ENCODE assay signal across 9 cellular contexts in the genomic region with DNA sequence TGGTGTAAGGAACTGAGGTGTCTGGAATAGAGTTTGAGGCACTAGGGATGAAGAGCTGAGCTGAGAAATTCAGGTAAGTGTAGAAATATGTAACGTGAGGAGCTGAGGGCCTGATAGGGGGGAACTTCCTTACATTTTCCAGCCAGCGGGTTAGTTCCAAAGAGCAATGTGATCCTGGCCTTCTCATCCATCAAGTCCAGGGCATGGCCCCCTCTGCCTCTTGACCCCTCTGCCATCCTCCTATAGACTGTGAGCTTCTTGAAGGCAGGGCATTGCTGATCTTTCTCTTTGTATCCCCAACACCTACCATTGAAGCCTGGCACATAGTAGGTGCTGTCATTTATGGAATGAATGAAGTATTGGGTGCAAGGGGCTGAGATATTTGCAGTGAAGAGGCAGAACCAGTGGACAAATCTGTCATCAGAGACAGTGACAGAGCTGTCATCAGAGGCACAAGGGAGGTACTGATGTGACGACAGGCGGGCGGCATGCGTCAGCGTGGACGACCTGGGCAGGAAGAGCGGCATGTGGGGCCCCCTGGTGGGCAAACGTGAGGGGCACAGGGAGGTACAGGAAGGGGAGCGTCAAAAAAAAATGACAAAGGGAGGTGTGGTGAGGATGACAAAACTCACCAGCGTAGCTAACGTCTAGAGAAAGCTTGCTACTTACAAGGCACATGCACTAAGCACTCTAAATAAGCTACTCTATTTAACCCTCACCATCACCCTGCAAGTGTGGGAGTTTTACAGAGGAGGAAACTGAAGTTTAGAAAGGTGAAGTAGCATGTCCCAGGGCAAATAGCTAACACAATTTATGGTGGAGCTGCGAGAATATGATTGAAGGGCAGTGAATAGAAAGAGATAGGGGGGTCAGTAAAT. TPM values are rescaled to one million over a fixed set of nuclear protein-coding genes. Genes with fewer than 3 reads are reported as not detected.
DNase-seq lines count a peak whose midpoint lies in the region; ATAC-seq and TF ChIP-seq lines count a peak whose summit lies in the region.
"Had no signal": no experiment of that assay in that cellular context is flagged by ENCODE, and none has a peak within 500 bp of the region (broad histone marks: within the 10 kb centered on the region; RNA-seq: fewer than 3 reads in every experiment).

No MANE protein-coding gene starts in this region.

- H3K27ac Mint-ChIP-seq in CD14-positive monocyte (peak overlapping the region; percentile 55 to 90 (median 85)), endodermal cell (no peak overlapping the region)

- ATAC-seq in GM19351 (IDR thresholded peaks at IDR 0.05; ENCODE audit: unreplicated experiment) = peak; percentile 91
- ATAC-seq in HG03439 (IDR thresholded peaks at IDR 0.05; ENCODE audit: unreplicated experiment) = peak; percentile 80

- peaks cover 13% of the 10 kb centered on the region for H3K27me3 ChIP-seq in endodermal cell (ENCODE audit: control insufficient read depth, insufficient read depth, low read length, poor library complexity, severe bottlenecking)

- H3K4me1 ChIP-seq in endodermal cell (ENCODE audit: control insufficient read depth, insufficient read depth, low read length) = peaks cover 5% of the 10 kb centered on the region

- no peaks in the 10 kb centered on the region for H3K36me3 ChIP-seq in endodermal cell (ENCODE audit: control insufficient read depth, insufficient read depth, low read length)

- peaks cover 25% of the 10 kb centered on the region for H3K4me1 Mint-ChIP-seq in CD14-positive monocyte
- H3K4me1 Mint-ChIP-seq in endodermal cell = peaks cover 10% of the 10 kb centered on the region

- no peak overlapping the region for H3K27ac ChIP-seq in endodermal cell (ENCODE audit: low read depth, low read length)
- H3K27ac ChIP-seq: SK-N-MC had no signal

- H3K9me3 Mint-ChIP-seq in CD14-positive monocyte (peaks cover 0 to 3% (median 0%) of the 10 kb centered on the region in 7 donors), endodermal cell (no peaks in the 10 kb centered on the region)

- peaks cover 0 to 1% (median 0%) of the 10 kb centered on the region in 3 donors for H3K27me3 Mint-ChIP-seq in CD14-positive monocyte (ENCODE audit: low read depth in 3 of 3)
- H3K27me3 Mint-ChIP-seq in endodermal cell (ENCODE audit: insufficient read depth) = peaks cover 40% of the 10 kb centered on the region

- TF ChIP-seq CTCF in CD14-positive monocyte (IDR thresholded peaks at IDR 0.05) (peak; percentile 86), endodermal cell (conservative IDR thresholded peaks at IDR 0.05) (peak; percentile 97)

- H3K4me3 Mint-ChIP-seq in CD14-positive monocyte (no peak overlapping the region), endodermal cell (no peak overlapping the region)

- WGBS in endodermal cell (ENCODE audit: insufficient coverage in 1 of 2, insufficient read length in 1 of 2), 2 experiments = 29 to 33% methylated on average over 10 to 12 of the region's 14 CpGs

- H3K4me3 ChIP-seq in endodermal cell (ENCODE audit: low read length) = no peak overlapping the region
- H3K4me3 ChIP-seq: SK-N-MC had no signal

- no peak overlapping the region for H3K9ac ChIP-seq in endodermal cell (ENCODE audit: extremely low read depth, low read length, poor library complexity, severe bottlenecking)

- intact Hi-C loops in CD14-positive monocyte (cut with micrococcal nuclease) = loop anchor here (1.0 to 5.0 kb wide), 4 partner anchors 30 to 273 kb away; a partner anchor contains a TSS

- H3K9me3 ChIP-seq in endodermal cell (ENCODE audit: control insufficient read depth, low read length) = no peaks in the 10 kb centered on the region

- DNase-seq in CD14-positive monocyte (ENCODE audit: low spot score) = peak; percentile 96
- peak; percentile 91 to 93 for DNase-seq in NOMO-1 (lab: John Stamatoyannopoulos, UW; ENCODE audit: unreplicated experiment in 2 of 2)
- peak; percentile 74 to 83 (median 77) for DNase-seq in activated CD8-positive, alpha-beta memory T cell treated with anti-CD3 and anti-CD28 coated beads for 48 hours (ENCODE audit: low read depth in 2 of 3, low spot score in 2 of 3)
- peak; percentile 93 for DNase-seq in endodermal cell
- DNase-seq in myocyte (ENCODE audit: low read depth) = peak; percentile 84
- peak; percentile 94 for DNase-seq in stimulated activated CD8-positive, alpha-beta memory T cell treated with anti-CD3 and anti-CD28 coated beads, Interleukin-4, amount 100 ng/mL, for 48 hours

- no peaks in the 10 kb centered on the region for H3K36me3 Mint-ChIP-seq in CD14-positive monocyte
- H3K36me3 Mint-ChIP-seq in endodermal cell (ENCODE audit: low read depth) = no peaks in the 10 kb centered on the region

RNA-seq across cellular contexts. Expression of a gene that starts 5.2 kb away (rescaled TPM):
- 1 to 10 TPM; 1.7 to 3.0 TPM for polyA plus RNA-seq in CD14-positive monocyte
- total RNA-seq in endodermal cell (10 to 100 TPM; 20.9 to 21.7 TPM), myocyte (32.4 and 32.8 TPM in 2 replicates)
- 29.8 TPM for polyA plus RNA-seq in endodermal cell (2013, experiment 1 of 2)
- polyA plus RNA-seq in endodermal cell (2013, experiment 2 of 2) = 25.8 TPM
- 38.8 TPM for polyA plus RNA-seq in myocyte (2012)

RNA-seq across cellular contexts. Expression of a gene that starts 31.4 kb away (rescaled TPM):
- polyA plus RNA-seq in CD14-positive monocyte = under 1 TPM; 0.16 to 0.43 TPM
- 1 to 10 TPM; 2.7 to 3.3 TPM for total RNA-seq in endodermal cell
- 10.5 TPM for polyA plus RNA-seq in endodermal cell (2013, experiment 1 of 2)
- polyA plus RNA-seq in endodermal cell (2013, experiment 2 of 2) = 14.2 TPM
- total RNA-seq in myocyte = 154 and 166 TPM in 2 replicates
- 336 TPM for polyA plus RNA-seq in myocyte (2012)

Comparison
In these comparisons a context has a peak if more than half of its experiments do, and no peak if none do; other contexts are left out.
1. RNA of a gene that starts 31.4 kb away (total RNA-seq): 154 to 166 TPM in myocyte; 2.7 to 3.3 TPM in endodermal cell; every median in the first group is over 10 times any median in the second.
2. Peak in every context shown above with its lines, with median percentiles within 50 percentile points of each other: DNase-seq.